ENCODE assay signal across 9 cellular contexts in the genomic region with DNA sequence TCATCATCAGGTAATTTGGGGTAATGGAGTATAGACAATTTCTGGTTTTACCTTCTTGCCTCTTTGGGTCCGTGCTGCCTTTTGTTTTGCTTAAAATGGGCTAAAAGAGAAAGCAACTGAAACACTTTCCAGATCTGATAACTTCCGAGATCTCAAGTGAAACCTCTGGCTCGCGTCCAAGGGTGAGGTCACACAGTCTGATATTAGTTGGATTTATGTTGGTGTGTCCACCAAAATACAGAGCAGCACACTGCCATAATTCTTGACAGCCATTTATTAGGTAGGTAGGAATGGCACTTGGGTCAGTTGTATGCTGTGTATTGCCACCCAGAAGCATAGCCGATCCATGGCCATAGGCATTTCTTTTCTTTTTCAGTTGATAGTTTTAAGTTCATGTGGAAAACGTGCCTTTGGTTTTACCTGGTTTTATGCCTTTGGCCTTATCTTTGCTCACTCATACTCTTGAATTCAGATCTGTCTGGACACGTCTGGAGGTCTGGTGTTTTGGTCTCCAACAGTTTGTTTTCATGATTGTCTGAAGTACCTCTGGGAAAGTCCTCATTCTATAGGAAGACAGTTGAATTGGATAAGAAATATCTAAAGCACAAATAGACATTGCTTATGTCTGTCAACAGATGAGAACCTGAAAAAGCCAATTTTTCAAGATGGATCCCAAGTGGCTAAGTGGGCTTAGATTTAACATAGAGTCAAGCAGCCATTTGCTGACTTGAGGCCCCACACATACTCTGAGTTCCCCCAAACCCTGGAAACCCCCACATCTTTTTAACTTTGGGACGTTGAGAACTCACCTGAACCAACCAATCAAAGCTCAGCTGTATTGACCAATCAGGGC.
A peak's percentile ranks its signal among the peaks of the same experiment; 100 is the strongest.
DNase-seq lines count a peak whose midpoint lies in the region; ATAC-seq, FAIRE-seq and TF ChIP-seq lines count a peak whose summit lies in the region.
"Had no signal": no experiment of that assay in that cellular context is flagged by ENCODE, and none has a peak within 500 bp of the region (broad histone marks: within the 10 kb centered on the region; RNA-seq: fewer than 3 reads in every experiment).

No MANE protein-coding gene starts in this region.

- H3K36me3 ChIP-seq in SK-N-SH (replicated peaks in 1 of 2; ENCODE audit: control insufficient read depth in 1 of 2, insufficient read depth in 2 of 2, low read length in 1 of 2) (no peaks in the 10 kb centered on the region), bronchial epithelial cell (ENCODE audit: control insufficient read depth, insufficient read depth, low read length) (no peaks in the 10 kb centered on the region), small intestine (ENCODE audit: control insufficient read depth in 2 of 2, insufficient read depth in 2 of 2, low read length in 2 of 2) (no peaks in the 10 kb centered on the region)

- TF ChIP-seq EP300 in SK-N-SH (IDR thresholded peaks at IDR 0.05; ENCODE audit: borderline replicate concordance in 1 of 2, low read depth in 1 of 2, low read length in 1 of 2) = no peak

- H3K79me2 ChIP-seq in SK-N-SH (ENCODE audit: insufficient read depth) = no peaks in the 10 kb centered on the region

- POLR2A ChIA-PET in SK-N-SH (lab: Yijun Ruan, JAX) = no interaction called here

- H3F3A ChIP-seq in SK-N-SH (replicated peaks; ENCODE audit: insufficient read depth) = peaks cover 4% of the 10 kb centered on the region

- DNase-seq in GM20000 (ENCODE audit: low spot score) (peak; percentile 11), SK-N-SH (peak; percentile 24), bronchial epithelial cell (ENCODE audit: low read depth) (peak; percentile 76), small intestine (peak; percentile 65), NOMO-1 treated with DMSO at 0.1 percent for 48 hours (lab: John Stamatoyannopoulos, UW; ENCODE audit: unreplicated experiment) (no peak), NCI-H446 treated with DMSO at 0.1 percent for 48 hours (lab: John Stamatoyannopoulos, UW) (no peak)
- no peak for DNase-seq in effector CD8-positive, alpha-beta T cell (lab: John Stamatoyannopoulos, UW)

- ATAC-seq in HG03378 (IDR thresholded peaks at IDR 0.05; ENCODE audit: unreplicated experiment) = no peak
- ATAC-seq: HCT116 had no signal

- TF ChIP-seq CTCF in GM20000 (IDR thresholded peaks at IDR 0.05; ENCODE audit: extremely low read depth, missing control alignments) (no peak), SK-N-SH (IDR thresholded peaks at IDR 0.05) (no peak), bronchial epithelial cell (IDR thresholded peaks at IDR 0.05; ENCODE audit: insufficient read depth, low read length, severe bottlenecking) (no peak)

- H3K4me3 ChIP-seq in SK-N-SH (ENCODE audit: low read depth in 2 of 2, low read length in 1 of 2) (no peak overlapping the region), bronchial epithelial cell (ENCODE audit: low read depth, low read length) (no peak overlapping the region), small intestine (ENCODE audit: low read depth in 1 of 2, low read length in 2 of 2) (peak overlapping the region in 1 of 2 donors; percentile 32)

- peak overlapping the region; percentile 12 for H3K4me2 ChIP-seq in SK-N-SH

- no peaks in the 10 kb centered on the region for H4K20me1 ChIP-seq in SK-N-SH (ENCODE audit: insufficient read depth)

- H3K27ac ChIP-seq in SK-N-SH (ENCODE audit: low read depth in 2 of 2, low read length in 1 of 2) = peak overlapping the region; percentile 44 to 54; a peak in 3 of 4 replicates
- H3K27ac ChIP-seq in small intestine (ENCODE audit: low read depth in 1 of 2, low read length in 1 of 2) = no peak overlapping the region

- no peaks in the 10 kb centered on the region for H3K9me2 ChIP-seq in SK-N-SH

- CTCF ChIA-PET in SK-N-SH (lab: Yijun Ruan, JAX) = no interaction called here

- TF ChIP-seq RAD21 in SK-N-SH (IDR thresholded peaks at IDR 0.05; ENCODE audit: low read length) = no peak

- H3K27me3 ChIP-seq in SK-N-SH (ENCODE audit: insufficient read depth) (no peaks in the 10 kb centered on the region), bronchial epithelial cell (ENCODE audit: control insufficient read depth, insufficient read depth, low read length) (no peaks in the 10 kb centered on the region), small intestine (ENCODE audit: control insufficient read depth in 2 of 2, insufficient read depth in 2 of 2, low read length in 2 of 2) (no peaks in the 10 kb centered on the region)

- H3K9me3 ChIP-seq in SK-N-SH (no peaks in the 10 kb centered on the region), small intestine (ENCODE audit: control insufficient read depth, low read depth) (no peaks in the 10 kb centered on the region)

- no peak overlapping the region for H2AFZ ChIP-seq in SK-N-SH (ENCODE audit: low read depth)

- WGBS in SK-N-SH (ENCODE audit: low lambda C conversion rate) = 39% methylated on average over 8 of the region's 8 CpGs
- WGBS in small intestine, 3 donors = 19 to 32% (median 26%) methylated on average over 8 of the region's 8 CpGs

- no peak overlapping the region for H3K9ac ChIP-seq in SK-N-SH

- FAIRE-seq in bronchial epithelial cell (lab: Jason Lieb, UNC) (no peak), small intestine (lab: Jason Lieb, UNC) (no peak)

- H3K4me1 ChIP-seq in SK-N-SH (ENCODE audit: control insufficient read depth in 1 of 2, insufficient read depth in 2 of 2, low read depth in 1 of 2, low read length in 1 of 2) (peaks cover 0 to 11% of the 10 kb centered on the region in 2 experiments; a peak in 2 of 4 replicates), small intestine (ENCODE audit: control insufficient read depth in 2 of 2, insufficient read depth in 1 of 2, low read depth in 1 of 2, low read length in 1 of 2) (no peaks in the 10 kb centered on the region)

TF ChIP-seq in SK-N-SH, 30 proteins besides CTCF, POLR2A, EP300 and RAD21:
- TF ChIP-seq CHD2 (IDR thresholded peaks at IDR 0.05; ENCODE audit: low read length, partially characterized antibody) (no peak), JUND (IDR thresholded peaks at IDR 0.05) (no peak; the same call in 1 of the 2 replicates), TCF12 (IDR thresholded peaks at IDR 0.05) (peak; percentile 55; the same call in 1 of the 2 replicates), TEAD4 (IDR thresholded peaks at IDR 0.05; ENCODE audit: borderline replicate concordance, insufficient read depth) (no peak), RCOR1 (IDR thresholded peaks at IDR 0.05; ENCODE audit: low read length) (no peak), EZH2phosphoT487 (IDR thresholded peaks at IDR 0.05; ENCODE audit: borderline replicate concordance, low read depth) (no peak), GABPA (IDR thresholded peaks at IDR 0.05; ENCODE audit: low read depth) (no peak), RFX5 (IDR thresholded peaks at IDR 0.05; ENCODE audit: low read length) (no peak), RXRA (IDR thresholded peaks at IDR 0.05; ENCODE audit: borderline replicate concordance, low read depth) (no peak), SIN3A (IDR thresholded peaks at IDR 0.05; ENCODE audit: borderline replicate concordance, low read depth, low read length) (no peak), FOXM1 (IDR thresholded peaks at IDR 0.05; ENCODE audit: low read depth) (no peak), NFIC (IDR thresholded peaks at IDR 0.05; ENCODE audit: borderline replicate concordance) (peak; percentile 91)
- TF ChIP-seq, protein P1, sequence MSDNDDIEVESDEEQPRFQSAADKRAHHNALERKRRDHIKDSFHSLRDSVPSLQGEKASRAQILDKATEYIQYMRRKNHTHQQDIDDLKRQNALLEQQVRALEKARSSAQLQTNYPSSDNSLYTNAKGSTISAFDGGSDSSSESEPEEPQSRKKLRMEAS (IDR thresholded peaks at IDR 0.05; ENCODE audit: low read depth) = no peak
- TF ChIP-seq, protein P2, sequence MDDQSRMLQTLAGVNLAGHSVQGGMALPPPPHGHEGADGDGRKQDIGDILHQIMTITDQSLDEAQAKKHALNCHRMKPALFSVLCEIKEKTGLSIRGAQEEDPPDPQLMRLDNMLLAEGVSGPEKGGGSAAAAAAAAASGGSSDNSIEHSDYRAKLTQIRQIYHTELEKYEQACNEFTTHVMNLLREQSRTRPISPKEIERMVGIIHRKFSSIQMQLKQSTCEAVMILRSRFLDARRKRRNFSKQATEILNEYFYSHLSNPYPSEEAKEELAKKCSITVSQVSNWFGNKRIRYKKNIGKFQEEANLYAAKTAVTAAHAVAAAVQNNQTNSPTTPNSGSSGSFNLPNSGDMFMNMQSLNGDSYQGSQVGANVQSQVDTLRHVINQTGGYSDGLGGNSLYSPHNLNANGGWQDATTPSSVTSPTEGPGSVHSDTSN (IDR thresholded peaks at IDR 0.05) = peak; percentile 68
- TF ChIP-seq, protein P3, sequence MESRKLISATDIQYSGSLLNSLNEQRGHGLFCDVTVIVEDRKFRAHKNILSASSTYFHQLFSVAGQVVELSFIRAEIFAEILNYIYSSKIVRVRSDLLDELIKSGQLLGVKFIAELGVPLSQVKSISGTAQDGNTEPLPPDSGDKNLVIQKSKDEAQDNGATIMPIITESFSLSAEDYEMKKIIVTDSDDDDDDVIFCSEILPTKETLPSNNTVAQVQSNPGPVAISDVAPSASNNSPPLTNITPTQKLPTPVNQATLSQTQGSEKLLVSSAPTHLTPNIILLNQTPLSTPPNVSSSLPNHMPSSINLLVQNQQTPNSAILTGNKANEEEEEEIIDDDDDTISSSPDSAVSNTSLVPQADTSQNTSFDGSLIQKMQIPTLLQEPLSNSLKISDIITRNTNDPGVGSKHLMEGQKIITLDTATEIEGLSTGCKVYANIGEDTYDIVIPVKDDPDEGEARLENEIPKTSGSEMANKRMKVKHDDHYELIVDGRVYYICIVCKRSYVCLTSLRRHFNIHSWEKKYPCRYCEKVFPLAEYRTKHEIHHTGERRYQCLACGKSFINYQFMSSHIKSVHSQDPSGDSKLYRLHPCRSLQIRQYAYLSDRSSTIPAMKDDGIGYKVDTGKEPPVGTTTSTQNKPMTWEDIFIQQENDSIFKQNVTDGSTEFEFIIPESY (IDR thresholded peaks at IDR 0.05; ENCODE audit: borderline replicate concordance, low read depth) = no peak
TF ChIP-seq in SK-N-SH: peak in this region for 3.

Comparison
In these comparisons a context has a peak if more than half of its experiments do, and no peak if none do; other contexts are left out.
1. DNase-seq: peak in GM20000 (single experiment), SK-N-SH (single experiment), bronchial epithelial cell (single experiment) and small intestine (single experiment); none in NOMO-1 treated with DMSO at 0.1 percent for 48 hours (single experiment), NCI-H446 treated with DMSO at 0.1 percent for 48 hours (single experiment) and effector CD8-positive, alpha-beta T cell (single experiment).
2. H3K27ac ChIP-seq: peak in SK-N-SH (2 of 2); none in small intestine (0 of 2).